24 cellular contexts compared by ENCODE assay signal in genomic region chr14:26199096-26199495, GRCh38.
"Had no signal": no experiment of that assay in that cellular context is flagged by ENCODE, and none has a peak within 500 bp of the region (broad histone marks: within the 10 kb centered on the region; RNA-seq: fewer than 3 reads in every experiment).

No MANE protein-coding gene starts in this region.

- H3K36me3 ChIP-seq: gastrocnemius medialis, prostate gland, right atrium auricular region, sigmoid colon, spleen, tibial artery had no signal

- ATAC-seq: esophagus mucosa; gastrocnemius medialis; left ventricle myocardium superior; mucosa of descending colon; natural killer cell treated with Interleukin-12 subunit alpha and Interleukin-12 subunit beta and Interleukin-15 and Interleukin-18, amount 100 ng/mL, for 72 hours; stimulated activated memory B cell treated with anti-CD40 and anti-IgM and Interleukin-4, amounts not matched to agents 10 μg/mL and 1 μg/mL and 100 μg/mL, for 72 hours; stimulated activated naive CD8-positive, alpha-beta T cell treated with anti-CD3 and anti-CD28 coated beads, Interleukin-15, Interleukin-2, amounts not matched to agents 100 U/mL and 50 U/mL, for 24 hours had no signal

- H3K27me3 ChIP-seq: dorsolateral prefrontal cortex, gastrocnemius medialis, right atrium auricular region, sigmoid colon, spleen, testis, tibial artery had no signal

- DNase-seq: dorsolateral prefrontal cortex; effector CD4-positive, alpha-beta T cell; gastrocnemius medialis; head of caudate nucleus; left ventricle myocardium superior; mucosa of descending colon; naive B cell; nucleus accumbens; sigmoid colon; spleen; stimulated activated CD4-positive, alpha-beta T cell treated with anti-CD3 and anti-CD28 coated beads, Interleukin-4, amount 100 ng/mL, for 4 hours; stimulated activated naive CD8-positive, alpha-beta T cell treated with anti-CD3 and anti-CD28 coated beads, Interleukin-15, Interleukin-2, amounts not matched to agents 100 U/mL and 50 U/mL, for 24 hours; substantia nigra; testis; tibial artery had no signal

- H3K9me3 ChIP-seq: gastrocnemius medialis, mucosa of descending colon, prostate gland, right atrium auricular region, sigmoid colon, testis, tibial artery had no signal

- FAIRE-seq: colon, keratinocyte had no signal

- H3K27ac ChIP-seq: epithelial cell of prostate, gastrocnemius medialis, prostate gland, right atrium auricular region, sigmoid colon, spleen, testis, tibial artery had no signal

- H3K4me1 ChIP-seq: gastrocnemius medialis, prostate gland, right atrium auricular region, sigmoid colon, spleen, testis, tibial artery had no signal

- H3K4me3 ChIP-seq: dorsolateral prefrontal cortex, gastrocnemius medialis, lung, mucosa of descending colon, prostate gland, right atrium auricular region, sigmoid colon, spleen, testis, tibial artery had no signal
